Comparison of ENCODE assay signal across 1 cellular context in the genomic region with DNA sequence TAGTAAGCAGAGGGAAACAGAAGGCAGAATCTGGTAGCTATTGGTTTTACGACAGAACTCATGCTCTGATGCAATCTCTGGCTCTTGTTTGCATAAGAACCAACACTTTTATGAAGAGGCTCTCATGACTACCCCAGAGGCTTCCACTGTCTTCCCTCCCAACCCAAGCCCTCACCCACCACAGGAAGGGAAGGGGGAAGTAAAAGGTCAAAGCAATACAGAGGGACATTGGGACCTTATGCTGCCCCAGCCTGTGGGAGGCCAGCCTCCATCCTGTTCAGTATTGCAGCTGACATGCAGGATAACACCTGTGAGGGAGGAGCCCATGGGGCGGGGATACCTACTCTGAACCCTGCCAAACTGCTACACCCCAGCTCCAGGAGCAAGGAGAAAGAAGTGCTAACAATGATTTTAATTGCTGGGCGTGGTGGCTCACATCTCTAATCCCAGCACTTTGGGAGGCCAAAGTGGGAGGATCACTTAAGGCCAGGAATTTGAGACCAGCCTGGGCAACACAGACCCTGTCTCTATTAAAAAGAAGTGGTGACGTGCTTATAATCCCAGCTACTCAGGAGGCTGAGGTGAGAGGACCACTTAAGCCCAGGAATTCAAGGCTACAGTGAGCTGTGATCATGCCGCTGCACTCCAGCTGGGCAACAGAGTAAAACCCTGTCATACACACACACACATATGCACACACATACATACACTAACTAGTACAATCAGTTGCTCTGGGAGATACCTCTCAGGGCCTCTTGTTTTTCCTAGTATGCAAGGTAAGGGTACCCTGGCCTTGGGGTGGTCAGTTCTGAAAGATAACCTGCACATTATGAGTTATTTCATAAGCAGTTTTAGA.
TF ChIP-seq lines count a peak whose summit lies in the region.

No MANE protein-coding gene starts in this region.

TF ChIP-seq in GM23338, 12 proteins besides CTCF, POLR2A, EP300 and RAD21 (continued from another document):
- TF ChIP-seq, protein P1, sequence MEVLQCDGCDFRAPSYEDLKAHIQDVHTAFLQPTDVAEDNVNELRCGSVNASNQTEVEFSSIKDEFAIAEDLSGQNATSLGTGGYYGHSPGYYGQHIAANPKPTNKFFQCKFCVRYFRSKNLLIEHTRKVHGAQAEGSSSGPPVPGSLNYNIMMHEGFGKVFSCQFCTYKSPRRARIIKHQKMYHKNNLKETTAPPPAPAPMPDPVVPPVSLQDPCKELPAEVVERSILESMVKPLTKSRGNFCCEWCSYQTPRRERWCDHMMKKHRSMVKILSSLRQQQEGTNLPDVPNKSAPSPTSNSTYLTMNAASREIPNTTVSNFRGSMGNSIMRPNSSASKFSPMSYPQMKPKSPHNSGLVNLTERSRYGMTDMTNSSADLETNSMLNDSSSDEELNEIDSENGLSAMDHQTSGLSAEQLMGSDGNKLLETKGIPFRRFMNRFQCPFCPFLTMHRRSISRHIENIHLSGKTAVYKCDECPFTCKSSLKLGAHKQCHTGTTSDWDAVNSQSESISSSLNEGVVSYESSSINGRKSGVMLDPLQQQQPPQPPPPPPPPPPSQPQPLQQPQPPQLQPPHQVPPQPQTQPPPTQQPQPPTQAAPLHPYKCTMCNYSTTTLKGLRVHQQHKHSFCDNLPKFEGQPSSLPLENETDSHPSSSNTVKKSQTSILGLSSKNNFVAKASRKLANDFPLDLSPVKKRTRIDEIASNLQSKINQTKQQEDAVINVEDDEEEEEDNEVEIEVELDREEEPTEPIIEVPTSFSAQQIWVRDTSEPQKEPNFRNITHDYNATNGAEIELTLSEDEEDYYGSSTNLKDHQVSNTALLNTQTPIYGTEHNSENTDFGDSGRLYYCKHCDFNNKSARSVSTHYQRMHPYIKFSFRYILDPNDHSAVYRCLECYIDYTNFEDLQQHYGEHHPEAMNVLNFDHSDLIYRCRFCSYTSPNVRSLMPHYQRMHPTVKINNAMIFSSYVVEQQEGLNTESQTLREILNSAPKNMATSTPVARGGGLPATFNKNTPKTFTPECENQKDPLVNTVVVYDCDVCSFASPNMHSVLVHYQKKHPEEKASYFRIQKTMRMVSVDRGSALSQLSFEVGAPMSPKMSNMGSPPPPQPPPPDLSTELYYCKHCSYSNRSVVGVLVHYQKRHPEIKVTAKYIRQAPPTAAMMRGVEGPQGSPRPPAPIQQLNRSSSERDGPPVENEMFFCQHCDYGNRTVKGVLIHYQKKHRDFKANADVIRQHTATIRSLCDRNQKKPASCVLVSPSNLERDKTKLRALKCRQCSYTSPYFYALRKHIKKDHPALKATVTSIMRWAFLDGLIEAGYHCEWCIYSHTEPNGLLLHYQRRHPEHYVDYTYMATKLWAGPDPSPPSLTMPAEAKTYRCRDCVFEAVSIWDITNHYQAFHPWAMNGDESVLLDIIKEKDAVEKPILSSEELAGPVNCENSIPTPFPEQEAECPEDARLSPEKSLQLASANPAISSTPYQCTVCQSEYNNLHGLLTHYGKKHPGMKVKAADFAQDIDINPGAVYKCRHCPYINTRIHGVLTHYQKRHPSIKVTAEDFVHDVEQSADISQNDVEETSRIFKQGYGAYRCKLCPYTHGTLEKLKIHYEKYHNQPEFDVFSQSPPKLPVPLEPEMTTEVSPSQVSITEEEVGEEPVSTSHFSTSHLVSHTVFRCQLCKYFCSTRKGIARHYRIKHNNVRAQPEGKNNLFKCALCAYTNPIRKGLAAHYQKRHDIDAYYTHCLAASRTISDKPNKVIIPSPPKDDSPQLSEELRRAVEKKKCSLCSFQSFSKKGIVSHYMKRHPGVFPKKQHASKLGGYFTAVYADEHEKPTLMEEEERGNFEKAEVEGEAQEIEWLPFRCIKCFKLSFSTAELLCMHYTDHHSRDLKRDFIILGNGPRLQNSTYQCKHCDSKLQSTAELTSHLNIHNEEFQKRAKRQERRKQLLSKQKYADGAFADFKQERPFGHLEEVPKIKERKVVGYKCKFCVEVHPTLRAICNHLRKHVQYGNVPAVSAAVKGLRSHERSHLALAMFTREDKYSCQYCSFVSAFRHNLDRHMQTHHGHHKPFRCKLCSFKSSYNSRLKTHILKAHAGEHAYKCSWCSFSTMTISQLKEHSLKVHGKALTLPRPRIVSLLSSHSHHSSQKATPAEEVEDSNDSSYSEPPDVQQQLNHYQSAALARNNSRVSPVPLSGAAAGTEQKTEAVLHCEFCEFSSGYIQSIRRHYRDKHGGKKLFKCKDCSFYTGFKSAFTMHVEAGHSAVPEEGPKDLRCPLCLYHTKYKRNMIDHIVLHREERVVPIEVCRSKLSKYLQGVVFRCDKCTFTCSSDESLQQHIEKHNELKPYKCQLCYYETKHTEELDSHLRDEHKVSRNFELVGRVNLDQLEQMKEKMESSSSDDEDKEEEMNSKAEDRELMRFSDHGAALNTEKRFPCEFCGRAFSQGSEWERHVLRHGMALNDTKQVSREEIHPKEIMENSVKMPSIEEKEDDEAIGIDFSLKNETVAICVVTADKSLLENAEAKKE (CRISPR knock-in tag; IDR thresholded peaks at IDR 0.05), result no peak
- TF ChIP-seq ZNF331 (CRISPR knock-in tag; IDR thresholded peaks at IDR 0.05; ENCODE audit: low read depth), result no peak
- TF ChIP-seq, protein P2, sequence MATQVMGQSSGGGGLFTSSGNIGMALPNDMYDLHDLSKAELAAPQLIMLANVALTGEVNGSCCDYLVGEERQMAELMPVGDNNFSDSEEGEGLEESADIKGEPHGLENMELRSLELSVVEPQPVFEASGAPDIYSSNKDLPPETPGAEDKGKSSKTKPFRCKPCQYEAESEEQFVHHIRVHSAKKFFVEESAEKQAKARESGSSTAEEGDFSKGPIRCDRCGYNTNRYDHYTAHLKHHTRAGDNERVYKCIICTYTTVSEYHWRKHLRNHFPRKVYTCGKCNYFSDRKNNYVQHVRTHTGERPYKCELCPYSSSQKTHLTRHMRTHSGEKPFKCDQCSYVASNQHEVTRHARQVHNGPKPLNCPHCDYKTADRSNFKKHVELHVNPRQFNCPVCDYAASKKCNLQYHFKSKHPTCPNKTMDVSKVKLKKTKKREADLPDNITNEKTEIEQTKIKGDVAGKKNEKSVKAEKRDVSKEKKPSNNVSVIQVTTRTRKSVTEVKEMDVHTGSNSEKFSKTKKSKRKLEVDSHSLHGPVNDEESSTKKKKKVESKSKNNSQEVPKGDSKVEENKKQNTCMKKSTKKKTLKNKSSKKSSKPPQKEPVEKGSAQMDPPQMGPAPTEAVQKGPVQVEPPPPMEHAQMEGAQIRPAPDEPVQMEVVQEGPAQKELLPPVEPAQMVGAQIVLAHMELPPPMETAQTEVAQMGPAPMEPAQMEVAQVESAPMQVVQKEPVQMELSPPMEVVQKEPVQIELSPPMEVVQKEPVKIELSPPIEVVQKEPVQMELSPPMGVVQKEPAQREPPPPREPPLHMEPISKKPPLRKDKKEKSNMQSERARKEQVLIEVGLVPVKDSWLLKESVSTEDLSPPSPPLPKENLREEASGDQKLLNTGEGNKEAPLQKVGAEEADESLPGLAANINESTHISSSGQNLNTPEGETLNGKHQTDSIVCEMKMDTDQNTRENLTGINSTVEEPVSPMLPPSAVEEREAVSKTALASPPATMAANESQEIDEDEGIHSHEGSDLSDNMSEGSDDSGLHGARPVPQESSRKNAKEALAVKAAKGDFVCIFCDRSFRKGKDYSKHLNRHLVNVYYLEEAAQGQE (IDR thresholded peaks at IDR 0.05; ENCODE audit: unreplicated experiment), result no peak
